In genomic region chr4:139734875-139735380, GRCh38 we compare ENCODE assay signal across 8 cellular contexts.
DNase-seq lines count a peak whose midpoint lies in the region; ATAC-seq lines count a peak whose summit lies in the region.

No MANE protein-coding gene starts in this region.

- no peaks in the 10 kb centered on the region for H3K27me3 ChIP-seq in endocrine pancreas (ENCODE audit: control insufficient read depth, insufficient read depth, low read length)

- peak; percentile 77 for ATAC-seq in GM18502 (IDR thresholded peaks at IDR 0.05; ENCODE audit: poor library complexity, unreplicated experiment)
- ATAC-seq in HG03457 (IDR thresholded peaks at IDR 0.05; ENCODE audit: unreplicated experiment), result peak; percentile 73
- peak; percentile 87 for ATAC-seq in activated CD8-positive, alpha-beta memory T cell treated with anti-CD3 and anti-CD28 coated beads, Interleukin-2, amount 10 ng/mL, durations not matched to agents 7 days and 5 days

- H3K27me3 Mint-ChIP-seq in activated CD8-positive, alpha-beta memory T cell treated with anti-CD3 and anti-CD28 coated beads, Interleukin-2, amount 10 ng/mL, durations not matched to agents 7 days and 5 days, result peaks cover 56% of the 10 kb centered on the region

- peaks cover 11% of the 10 kb centered on the region for H3K4me1 Mint-ChIP-seq in activated CD8-positive, alpha-beta memory T cell treated with anti-CD3 and anti-CD28 coated beads, Interleukin-2, amount 10 ng/mL, durations not matched to agents 7 days and 5 days

- DNase-seq in NCI-H748 (lab: John Stamatoyannopoulos, UW; ENCODE audit: unreplicated experiment) (peak; percentile 97), medulla oblongata (ENCODE audit: extremely low spot score) (peak; percentile 92)
- DNase-seq in activated CD8-positive, alpha-beta memory T cell treated with anti-CD3 and anti-CD28 coated beads, Interleukin-2, amount 10 ng/mL, durations not matched to agents 7 days and 5 days, result peak; percentile 56
- peak; percentile 27 to 59 (median 38) for DNase-seq in stimulated activated CD4-positive, alpha-beta T cell treated with anti-CD3 and anti-CD28 coated beads, TNF-alpha, amount 100 ng/mL, for 48 hours (ENCODE audit: low read depth in 3 of 3)
- DNase-seq in NK-92 treated with Interleukin-12 subunit alpha and Interleukin-12 subunit beta, amount 100 ng/mL, for 24 hours (lab: John Stamatoyannopoulos, UW), result no peak

- no peaks in the 10 kb centered on the region for H3K9me3 Mint-ChIP-seq in activated CD8-positive, alpha-beta memory T cell treated with anti-CD3 and anti-CD28 coated beads, Interleukin-2, amount 10 ng/mL, durations not matched to agents 7 days and 5 days (ENCODE audit: low read depth)

- H3K9ac ChIP-seq in endocrine pancreas (ENCODE audit: control insufficient read depth, insufficient read depth, low read length), result peak overlapping the region; percentile 27

- peak overlapping the region; percentile 49 for H3K4me3 Mint-ChIP-seq in activated CD8-positive, alpha-beta memory T cell treated with anti-CD3 and anti-CD28 coated beads, Interleukin-2, amount 10 ng/mL, durations not matched to agents 7 days and 5 days

- H3K36me3 Mint-ChIP-seq in activated CD8-positive, alpha-beta memory T cell treated with anti-CD3 and anti-CD28 coated beads, Interleukin-2, amount 10 ng/mL, durations not matched to agents 7 days and 5 days, result no peaks in the 10 kb centered on the region

- no peak overlapping the region for H3K27ac Mint-ChIP-seq in activated CD8-positive, alpha-beta memory T cell treated with anti-CD3 and anti-CD28 coated beads, Interleukin-2, amount 10 ng/mL, durations not matched to agents 7 days and 5 days

- H3K9me3 ChIP-seq in endocrine pancreas (ENCODE audit: control insufficient read depth, low read length), result no peaks in the 10 kb centered on the region

- CTCF ChIA-PET in activated CD8-positive, alpha-beta memory T cell treated with anti-CD3 and anti-CD28 coated beads, Interleukin-2, amount 10 ng/mL, durations not matched to agents 7 days and 5 days (lab: Charles Lee), result interaction anchor here (0.6 to 1.9 kb wide), 7 partner anchors 83 to 625 kb away, joined by 3 to 7 read pairs (median 4); no protein-coding TSS in a partner anchor

- H3K4me3 ChIP-seq in endocrine pancreas (ENCODE audit: control insufficient read depth, insufficient read depth, low read length), result peak overlapping the region; percentile 57

- H3K4me1 ChIP-seq in endocrine pancreas (ENCODE audit: control insufficient read depth, insufficient read depth, low read length), result peaks cover 7% of the 10 kb centered on the region

- no peaks in the 10 kb centered on the region for H3K36me3 ChIP-seq in endocrine pancreas (ENCODE audit: control insufficient read depth, insufficient read depth, low read length)
